Comparison of ENCODE assay signal across 10 cellular contexts in genomic region chr13:82330499-82330898, GRCh38.
DNase-seq lines count a peak whose midpoint lies in the region; ATAC-seq, FAIRE-seq and TF ChIP-seq lines count a peak whose summit lies in the region.
"Had no signal": no experiment of that assay in that cellular context is flagged by ENCODE, and none has a peak within 500 bp of the region (broad histone marks: within the 10 kb centered on the region; RNA-seq: fewer than 3 reads in every experiment).

No MANE protein-coding gene starts in this region.

- CTCF ChIA-PET in activated CD8-positive, alpha-beta memory T cell treated with anti-CD3 and anti-CD28 coated beads, Interleukin-2, amount 10 ng/mL, durations not matched to agents 7 days and 5 days (lab: Charles Lee): no interaction called here

- H3K4me1 Mint-ChIP-seq in H9: peaks cover 0 to 2% of the 10 kb centered on the region in 2 experiments; a peak in 1 of 4 replicates
- no peaks in the 10 kb centered on the region for H3K4me1 Mint-ChIP-seq in activated CD8-positive, alpha-beta memory T cell treated with anti-CD3 and anti-CD28 coated beads, Interleukin-2, amount 10 ng/mL, durations not matched to agents 7 days and 5 days
- no peaks in the 10 kb centered on the region for H3K4me1 Mint-ChIP-seq in activated CD4-positive, alpha-beta T cell treated with anti-CD3 and anti-CD28 coated beads, Interleukin-2, amount 10 ng/mL, durations not matched to agents 24 days and 14 days

- H3K23me2 ChIP-seq in H9 (ENCODE audit: insufficient read length, low read depth, low read length, poor library complexity, severe bottlenecking): no peaks in the 10 kb centered on the region

- no peak for FAIRE-seq in kidney (lab: Jason Lieb, UNC)

- H3K79me2 ChIP-seq in H9 (ENCODE audit: insufficient read depth, low read length) (no peaks in the 10 kb centered on the region), SU-DHL-6 (ENCODE audit: insufficient read depth, low read length) (no peaks in the 10 kb centered on the region)

- no peak overlapping the region for H3T11ph ChIP-seq in H9 (ENCODE audit: low read length)

- H2BK15ac ChIP-seq in H9 (ENCODE audit: low read depth, low read length): no peak overlapping the region

- no peak overlapping the region for H3K4ac ChIP-seq in H9 (ENCODE audit: low read depth, low read length)

- no peak overlapping the region for H4K5ac ChIP-seq in H9 (ENCODE audit: insufficient read length, low read depth, low read length)

- no peak overlapping the region for H3K4me2 ChIP-seq in H9 (ENCODE audit: insufficient read depth, insufficient read length, low read length)
- no peak overlapping the region for H3K4me2 ChIP-seq in SU-DHL-6 (ENCODE audit: low read depth, low read length, poor library complexity, severe bottlenecking)

- H3K4me1 ChIP-seq in H9 (ENCODE audit: insufficient read depth, low read length): no peaks in the 10 kb centered on the region
- H3K4me1 ChIP-seq in kidney (ENCODE audit: control insufficient read depth in 1 of 2, insufficient read depth in 1 of 2, low read depth in 1 of 2, low read length in 2 of 2): no peaks in the 10 kb centered on the region
- H3K4me1 ChIP-seq in stomach: no peaks in the 10 kb centered on the region

- H2BK12ac ChIP-seq in H9 (ENCODE audit: insufficient read length, low read depth, low read length): no peak overlapping the region

- no peak for TF ChIP-seq EP300 in stomach (IDR thresholded peaks at IDR 0.05)

- H4K20me1 ChIP-seq in H9 (ENCODE audit: control insufficient read depth, insufficient read depth, insufficient read length): no peaks in the 10 kb centered on the region
- no peaks in the 10 kb centered on the region for H4K20me1 ChIP-seq in SU-DHL-6 (ENCODE audit: low read depth, low read length)

- ATAC-seq in activated CD8-positive, alpha-beta memory T cell treated with anti-CD3 and anti-CD28 coated beads, Interleukin-2, amount 10 ng/mL, durations not matched to agents 7 days and 5 days: no peak
- no peak for ATAC-seq in activated CD4-positive, CD25-positive, alpha-beta regulatory T cell treated with anti-CD3 and anti-CD28 coated beads, Interleukin-2, amount 50 U/mL, for 24 hours

- H3K27me3 ChIP-seq in H9 (ENCODE audit: insufficient read depth, low read length) (no peaks in the 10 kb centered on the region), SU-DHL-6 (ENCODE audit: low read length) (no peaks in the 10 kb centered on the region), stomach (no peaks in the 10 kb centered on the region)

- H3K36me3 Mint-ChIP-seq in H9 (ENCODE audit: insufficient read depth in 1 of 3, low read depth in 3 of 3): peaks cover 2 to 5% (median 3%) of the 10 kb centered on the region in 3 experiments
- no peaks in the 10 kb centered on the region for H3K36me3 Mint-ChIP-seq in activated CD8-positive, alpha-beta memory T cell treated with anti-CD3 and anti-CD28 coated beads, Interleukin-2, amount 10 ng/mL, durations not matched to agents 7 days and 5 days
- no peaks in the 10 kb centered on the region for H3K36me3 Mint-ChIP-seq in activated CD4-positive, alpha-beta T cell treated with anti-CD3 and anti-CD28 coated beads, Interleukin-2, amount 10 ng/mL, durations not matched to agents 24 days and 14 days (ENCODE audit: low read depth)

- no peak for TF ChIP-seq POLR2A in stomach (IDR thresholded peaks at IDR 0.05)

- H4K8ac ChIP-seq in H9 (replicated peaks; ENCODE audit: insufficient read length, low read depth, low read length): no peak overlapping the region

- no peak overlapping the region for H3K56ac ChIP-seq in H9 (ENCODE audit: insufficient read length, low read depth, low read length)

- peak; percentile 76 for TF ChIP-seq CTCF in H9 (conservative IDR thresholded peaks at IDR 0.05)
- peak; percentile 74 for TF ChIP-seq CTCF in SU-DHL-6 (IDR thresholded peaks at IDR 0.05; ENCODE audit: insufficient read depth, low read length, poor library complexity, severe bottlenecking)
- TF ChIP-seq CTCF in kidney (IDR thresholded peaks at IDR 0.05; ENCODE audit: borderline replicate concordance, extremely low read depth, insufficient read depth): peak; percentile 26
- peak in 1 of 7 experiments; percentile 13 for TF ChIP-seq CTCF in stomach (IDR thresholded peaks at IDR 0.05)

- no peak overlapping the region for H2AFZ ChIP-seq in H9 (ENCODE audit: low read length)
- peak overlapping the region; percentile 58 for H2AFZ ChIP-seq in SU-DHL-6 (ENCODE audit: low read depth, low read length, severe bottlenecking)

- H3K27ac Mint-ChIP-seq in H9: peak overlapping the region in 1 of 3 experiments; percentile 43; a peak in 1 of 7 replicates
- no peak overlapping the region for H3K27ac Mint-ChIP-seq in activated CD8-positive, alpha-beta memory T cell treated with anti-CD3 and anti-CD28 coated beads, Interleukin-2, amount 10 ng/mL, durations not matched to agents 7 days and 5 days
- H3K27ac Mint-ChIP-seq in activated CD4-positive, alpha-beta T cell treated with anti-CD3 and anti-CD28 coated beads, Interleukin-2, amount 10 ng/mL, durations not matched to agents 24 days and 14 days: no peak overlapping the region

- H3K9me3 Mint-ChIP-seq in H9: peaks cover 2 to 4% of the 10 kb centered on the region in 2 experiments
- peaks cover 4% of the 10 kb centered on the region for H3K9me3 Mint-ChIP-seq in activated CD8-positive, alpha-beta memory T cell treated with anti-CD3 and anti-CD28 coated beads, Interleukin-2, amount 10 ng/mL, durations not matched to agents 7 days and 5 days (ENCODE audit: low read depth)
- peaks cover 4% of the 10 kb centered on the region for H3K9me3 Mint-ChIP-seq in activated CD4-positive, alpha-beta T cell treated with anti-CD3 and anti-CD28 coated beads, Interleukin-2, amount 10 ng/mL, durations not matched to agents 24 days and 14 days

- H3K36me3 ChIP-seq in SU-DHL-6 (ENCODE audit: low read length) (no peaks in the 10 kb centered on the region), kidney (ENCODE audit: control insufficient read depth in 1 of 2, insufficient read depth in 2 of 2, low read length in 2 of 2) (no peaks in the 10 kb centered on the region), stomach (no peaks in the 10 kb centered on the region)

- no peak overlapping the region for H3K14ac ChIP-seq in H9 (ENCODE audit: insufficient read depth, low read length)

- H3K18ac ChIP-seq in H9 (ENCODE audit: insufficient read length, low read depth, low read length): no peak overlapping the region

- no peak overlapping the region for H3K23ac ChIP-seq in H9 (ENCODE audit: insufficient read length, low read depth, low read length)

- H2BK5ac ChIP-seq in H9 (ENCODE audit: insufficient read length, low read length): no peak overlapping the region

- no peaks in the 10 kb centered on the region for H3F3A ChIP-seq in SU-DHL-6 (ENCODE audit: insufficient read depth)

- no peaks in the 10 kb centered on the region for H3K27me3 Mint-ChIP-seq in H9 (ENCODE audit: low read depth)
- H3K27me3 Mint-ChIP-seq in activated CD8-positive, alpha-beta memory T cell treated with anti-CD3 and anti-CD28 coated beads, Interleukin-2, amount 10 ng/mL, durations not matched to agents 7 days and 5 days: no peaks in the 10 kb centered on the region
- H3K27me3 Mint-ChIP-seq in activated CD4-positive, alpha-beta T cell treated with anti-CD3 and anti-CD28 coated beads, Interleukin-2, amount 10 ng/mL, durations not matched to agents 24 days and 14 days: no peaks in the 10 kb centered on the region

- no peak overlapping the region for H2AK5ac ChIP-seq in H9 (ENCODE audit: insufficient read length, low read length)

- H3K4me3 Mint-ChIP-seq in H9: no peak overlapping the region
- H3K4me3 Mint-ChIP-seq in activated CD8-positive, alpha-beta memory T cell treated with anti-CD3 and anti-CD28 coated beads, Interleukin-2, amount 10 ng/mL, durations not matched to agents 7 days and 5 days: no peak overlapping the region
- no peak overlapping the region for H3K4me3 Mint-ChIP-seq in activated CD4-positive, alpha-beta T cell treated with anti-CD3 and anti-CD28 coated beads, Interleukin-2, amount 10 ng/mL, durations not matched to agents 24 days and 14 days

- DNase-seq in DMS114 treated with DMSO at 0.1 percent for 48 hours (lab: John Stamatoyannopoulos, UW; ENCODE audit: unreplicated experiment) (peak; percentile 1), H9 (no peak), kidney (no peak), stomach (no peak)
- no peak for DNase-seq in activated CD8-positive, alpha-beta memory T cell treated with anti-CD3 and anti-CD28 coated beads, Interleukin-2, amount 10 ng/mL, durations not matched to agents 7 days and 5 days
- DNase-seq in activated CD4-positive, alpha-beta T cell treated with anti-CD3 and anti-CD28 coated beads, Interleukin-2, amount 10 ng/mL, durations not matched to agents 24 days and 14 days: no peak
- DNase-seq: aorta, midbrain had no signal

- H3K4me3 ChIP-seq in SU-DHL-6 (ENCODE audit: insufficient read depth, low read length, poor library complexity, severe bottlenecking) (no peak overlapping the region), kidney (ENCODE audit: low read length in 2 of 2) (no peak overlapping the region), stomach (no peak overlapping the region)

- H2BK120ac ChIP-seq in H9 (ENCODE audit: low read depth, low read length, poor library complexity, severe bottlenecking): no peak overlapping the region

- no peak overlapping the region for H2BK20ac ChIP-seq in H9 (ENCODE audit: low read depth, low read length, poor library complexity, severe bottlenecking)

- H3K9me2 ChIP-seq in SU-DHL-6 (replicated peaks; ENCODE audit: insufficient read depth, low read length): no peaks in the 10 kb centered on the region

- H3K27ac ChIP-seq in H9 (ENCODE audit: insufficient read length, low read depth, low read length) (no peak overlapping the region), SU-DHL-6 (ENCODE audit: low read depth, low read length) (no peak overlapping the region), kidney (ENCODE audit: low read depth in 2 of 2, low read length in 2 of 2) (no peak overlapping the region), stomach (no peak overlapping the region)

- no CpG with 5 or more reads among the region's 5 CpGs for WGBS in H9 (ENCODE audit: extremely low coverage, insufficient read length, low lambda C conversion rate)
- WGBS in stomach, 5 donors: 60 to 64% (median 63%) methylated on average over 5 of the region's 5 CpGs

- intact Hi-C loops in kidney (cut with DNase I) (no loop called here), stomach (cut with DNase I; ENCODE audit: low total_unique reads) (no loop called here)
- intact Hi-C loops in activated CD4-positive, alpha-beta T cell treated with anti-CD3 and anti-CD28 coated beads, Interleukin-2, amount 10 ng/mL, durations not matched to agents 24 days and 14 days (cut with micrococcal nuclease): no loop called here

- H3K9ac ChIP-seq in H9 (ENCODE audit: extremely low read depth, insufficient read length, low read length) (no peak overlapping the region), SU-DHL-6 (ENCODE audit: low read length) (no peak overlapping the region), kidney (ENCODE audit: low read length in 2 of 2) (no peak overlapping the region)

- H3K9me3 ChIP-seq in H9 (ENCODE audit: control insufficient read depth, low read depth, low read length) (no peaks in the 10 kb centered on the region), SU-DHL-6 (ENCODE audit: insufficient read depth, low read length) (no peaks in the 10 kb centered on the region), kidney (ENCODE audit: control insufficient read depth in 1 of 2, low read length in 2 of 2) (no peaks in the 10 kb centered on the region), stomach (no peaks in the 10 kb centered on the region)

- no peak overlapping the region for H4K91ac ChIP-seq in H9 (ENCODE audit: insufficient read length, low read depth, low read length)

- H3K79me1 ChIP-seq in H9 (ENCODE audit: insufficient read depth, low read depth, low read length, poor library complexity, severe bottlenecking): no peaks in the 10 kb centered on the region
